ENCODE assay signal across 8 cellular contexts in the genomic region with DNA sequence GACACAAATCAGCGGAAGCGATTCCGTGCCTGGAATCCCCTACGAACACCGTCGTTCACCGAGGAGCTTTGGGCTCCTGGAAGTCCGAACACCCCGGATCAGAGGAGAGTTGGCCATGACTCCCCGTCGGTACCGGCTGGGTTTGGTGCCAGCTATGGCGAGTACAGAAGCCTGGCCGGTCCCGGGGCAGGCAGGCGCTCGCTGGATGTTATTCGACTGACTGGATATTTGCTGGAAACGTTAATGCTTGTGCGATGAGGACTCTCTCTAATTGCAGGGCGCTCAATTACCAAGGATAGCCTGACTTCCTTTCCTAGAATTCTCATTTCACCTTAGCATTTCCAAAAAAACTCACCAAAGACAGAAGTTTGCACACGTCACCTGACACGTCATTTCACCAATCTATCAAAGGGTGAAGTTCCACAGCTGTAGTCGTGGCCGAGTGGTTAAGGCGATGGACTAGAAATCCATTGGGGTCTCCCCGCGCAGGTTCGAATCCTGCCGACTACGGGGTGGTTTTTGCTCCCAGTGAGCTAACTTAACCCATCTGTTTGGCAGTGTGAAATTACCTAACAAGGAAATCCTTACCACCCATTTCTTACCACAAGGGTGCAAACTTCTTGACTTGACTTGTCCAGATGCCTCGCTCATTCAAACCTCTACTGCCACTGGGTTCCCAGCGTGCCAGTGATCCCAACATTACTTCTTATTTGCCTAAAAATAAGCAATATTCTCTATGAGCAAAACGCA. TPM values are rescaled to one million over a fixed set of nuclear protein-coding genes. Genes with fewer than 3 reads are reported as not detected.
DNase-seq lines count a peak whose midpoint lies in the region; ATAC-seq, FAIRE-seq and TF ChIP-seq lines count a peak whose summit lies in the region.

No MANE protein-coding gene starts in this region.

- FAIRE-seq in GM12892 (lab: Jason Lieb, UNC): peak; percentile 89

- ATAC-seq in HG03439 (IDR thresholded peaks at IDR 0.05; ENCODE audit: unreplicated experiment) (peak; percentile 52), HG03520 (IDR thresholded peaks at IDR 0.05; ENCODE audit: unreplicated experiment) (no peak)

- H3K36me3 ChIP-seq in WERI-Rb-1: no peaks in the 10 kb centered on the region
- no peaks in the 10 kb centered on the region for H3K36me3 ChIP-seq in ectodermal cell (ENCODE audit: control insufficient read depth, insufficient read depth, low read length)
- no peaks in the 10 kb centered on the region for H3K36me3 ChIP-seq in stomach smooth muscle (ENCODE audit: control insufficient read depth in 2 of 2, insufficient read depth in 2 of 2, low read length in 2 of 2)

- POLR2A ChIA-PET in RWPE1 (lab: Yijun Ruan, JAX; ENCODE audit: low non-redundant PET): no interaction called here

- H3K4me1 ChIP-seq in ectodermal cell (ENCODE audit: control insufficient read depth, insufficient read depth, low read length) (no peaks in the 10 kb centered on the region), stomach smooth muscle (ENCODE audit: control insufficient read depth, insufficient read depth, low read length) (no peaks in the 10 kb centered on the region)

- H3K4me3 ChIP-seq in WERI-Rb-1 (ENCODE audit: low read depth, low read length) (peak overlapping the region; percentile 5; the same call in 1 of the 2 replicates), ectodermal cell (ENCODE audit: insufficient read depth, low read depth, low read length) (peak overlapping the region; percentile 65), stomach smooth muscle (ENCODE audit: low read length in 2 of 2) (peak overlapping the region; percentile 15 to 67)

- peaks cover 3% of the 10 kb centered on the region for H3K27me3 ChIP-seq in WERI-Rb-1 (ENCODE audit: insufficient read depth, low read depth, severe bottlenecking)
- peaks cover 20% of the 10 kb centered on the region for H3K27me3 ChIP-seq in ectodermal cell (ENCODE audit: control insufficient read depth, insufficient read depth, low read length, poor library complexity, severe bottlenecking)
- peaks cover 23 to 35% of the 10 kb centered on the region in 2 donors for H3K27me3 ChIP-seq in stomach smooth muscle (ENCODE audit: control insufficient read depth in 1 of 2, insufficient read depth in 2 of 2, low read length in 2 of 2)

- no peak for DNase-seq in GM12892 (ENCODE audit: insufficient read length)
- DNase-seq in WERI-Rb-1: no peak
- peak; percentile 26 for DNase-seq in midbrain (lab: John Stamatoyannopoulos, UW)
- DNase-seq in RWPE1 (ENCODE audit: low spot score): no peak

- WGBS in ectodermal cell, 2 experiments: 1% methylated on average over 34 of the region's 34 CpGs

- H3K9me3 ChIP-seq in WERI-Rb-1 (ENCODE audit: severe bottlenecking) (no peaks in the 10 kb centered on the region), ectodermal cell (ENCODE audit: control insufficient read depth, low read length) (no peaks in the 10 kb centered on the region), stomach smooth muscle (ENCODE audit: control insufficient read depth in 2 of 2, low read length in 2 of 2) (no peaks in the 10 kb centered on the region)

- TF ChIP-seq CTCF in WERI-Rb-1 (IDR thresholded peaks at IDR 0.05; ENCODE audit: low read depth, low read length) (no peak), RWPE1 (conservative IDR thresholded peaks at IDR 0.05; ENCODE audit: low read depth) (no peak)

- no peak for TF ChIP-seq POLR2A in GM12892 (IDR thresholded peaks at IDR 0.05; ENCODE audit: low read depth, low read length)

- H3K9ac ChIP-seq in stomach smooth muscle (ENCODE audit: low read length in 2 of 2): no peak overlapping the region

- H3K27ac ChIP-seq in WERI-Rb-1 (no peak overlapping the region), ectodermal cell (ENCODE audit: insufficient read depth, low read depth, low read length, poor library complexity, severe bottlenecking) (no peak overlapping the region), stomach smooth muscle (ENCODE audit: low read length) (no peak overlapping the region), RWPE1 (no peak overlapping the region)

- CTCF ChIA-PET in RWPE1 (lab: Yijun Ruan, JAX): no interaction called here

RNA-seq across cellular contexts. Expression of gene ZNF184, which starts 22.7 kb away (rescaled TPM):
- 5.4 TPM for polyA plus RNA-seq in GM12892 (2012; ENCODE audit: missing spikeins)
- 13.8 TPM for polyA plus RNA-seq in ectodermal cell (2013, experiment 1 of 4)
- 12.8 TPM for polyA plus RNA-seq in ectodermal cell (2013, experiment 2 of 4)
- polyA plus RNA-seq in ectodermal cell (2013, experiment 3 of 4): 12.4 TPM
- 13.2 TPM for polyA plus RNA-seq in ectodermal cell (2013, experiment 4 of 4)

Comparison
In these comparisons a context has a peak if more than half of its experiments do, and no peak if none do; other contexts are left out.
1. H3K4me3 ChIP-seq: peak in every context shown above with its lines; median percentile 65 in ectodermal cell; 41 in stomach smooth muscle; 5 in WERI-Rb-1.